ENCODE assay signal across 2 cellular contexts in genomic region chr17:40462343-40463121, GRCh38.
TF ChIP-seq lines count a peak whose summit lies in the region.

No MANE protein-coding gene starts in this region.

TF ChIP-seq in SK-N-SH, 30 proteins besides CTCF, POLR2A, EP300 and RAD21 (continued from another document):
- TF ChIP-seq USF2 (IDR thresholded peaks at IDR 0.05; ENCODE audit: borderline replicate concordance, low read depth, low read length), result no peak

TF ChIP-seq in SK-N-SH treated with all-trans-retinoic acid at 6 μM for 48 hours, 23 proteins besides CTCF, POLR2A, EP300 and RAD21 (continued from another document):
- no peak for TF ChIP-seq POU6F1 (CRISPR knock-in tag; IDR thresholded peaks at IDR 0.05; ENCODE audit: borderline replicate concordance, low read depth)
- TF ChIP-seq ZFP3 (CRISPR knock-in tag; IDR thresholded peaks at IDR 0.05), result no peak
- TF ChIP-seq ZNF70 (CRISPR knock-in tag; IDR thresholded peaks at IDR 0.05), result no peak
- no peak for TF ChIP-seq CSRNP3 (CRISPR knock-in tag; IDR thresholded peaks at IDR 0.05)
- no peak for TF ChIP-seq RARB (CRISPR knock-in tag; IDR thresholded peaks at IDR 0.05)
- TF ChIP-seq CREB5 (CRISPR knock-in tag; IDR thresholded peaks at IDR 0.05; ENCODE audit: low read depth), result no peak
- no peak for TF ChIP-seq GLIS3 (CRISPR knock-in tag; IDR thresholded peaks at IDR 0.05)
- no peak for TF ChIP-seq BACH2 (CRISPR knock-in tag; IDR thresholded peaks at IDR 0.05; ENCODE audit: borderline replicate concordance)
- TF ChIP-seq PATZ1 (CRISPR knock-in tag; IDR thresholded peaks at IDR 0.05; ENCODE audit: borderline replicate concordance), result no peak
- no peak for TF ChIP-seq ZNF565 (CRISPR knock-in tag; conservative IDR thresholded peaks at IDR 0.05; ENCODE audit: low read depth)
- TF ChIP-seq ISL1 (CRISPR knock-in tag; IDR thresholded peaks at IDR 0.05), result no peak
- no peak for TF ChIP-seq OSR1 (CRISPR knock-in tag; IDR thresholded peaks at IDR 0.05)
TF ChIP-seq in SK-N-SH treated with all-trans-retinoic acid at 6 μM for 48 hours: peak in this region for 0.
